ENCODE assay signal across 8 cellular contexts in the genomic region with DNA sequence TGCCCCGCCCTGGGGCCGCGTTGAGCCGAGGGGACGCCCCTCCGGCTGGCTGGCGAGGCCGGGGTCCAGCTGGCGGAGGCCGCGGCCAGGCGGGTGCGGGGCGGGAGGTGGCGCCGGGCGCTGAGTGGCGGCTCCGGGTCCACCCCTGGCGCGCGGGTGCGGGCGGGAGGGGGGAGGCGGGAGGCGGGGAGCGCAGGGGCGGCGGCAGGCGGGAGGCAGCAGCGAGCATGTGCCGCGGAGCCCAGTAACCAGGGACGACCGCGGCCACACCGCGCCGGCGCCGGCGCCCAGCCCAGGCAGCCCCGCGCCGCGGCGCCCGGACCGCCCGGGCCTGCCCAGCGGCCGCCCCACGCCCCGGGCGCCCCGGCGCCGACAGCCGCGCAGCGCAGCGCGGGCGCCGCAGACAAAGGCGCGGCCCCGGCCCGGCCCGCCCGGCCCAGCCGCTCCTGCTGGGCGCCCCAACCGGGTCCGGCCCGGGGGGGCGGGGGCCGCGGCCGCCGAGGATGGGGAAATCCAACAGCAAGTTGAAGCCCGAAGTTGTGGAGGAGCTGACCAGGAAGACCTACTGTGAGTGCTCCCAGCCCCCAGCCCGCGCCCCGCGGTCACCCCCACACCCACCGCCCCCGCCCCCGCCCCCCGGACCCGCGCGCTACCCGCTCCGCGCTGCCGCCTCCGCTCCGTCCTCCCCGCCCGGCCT. TPM values are rescaled to one million over a fixed set of nuclear protein-coding genes. Genes with fewer than 3 reads are reported as not detected.
DNase-seq lines count a peak whose midpoint lies in the region; ATAC-seq and TF ChIP-seq lines count a peak whose summit lies in the region.

A gene (plus strand): TSS at position 244 of the 697 bp plus-strand sequence. CDS start 260 bp downstream, at position 504.

- no peaks in the 10 kb centered on the region for H3K36me3 Mint-ChIP-seq in activated naive CD4-positive, alpha-beta T cell treated with anti-CD3 and anti-CD28 coated beads, Interleukin-2, amount 50 U/mL, for 72 hours

- H3K9me3 Mint-ChIP-seq in activated naive CD4-positive, alpha-beta T cell treated with anti-CD3 and anti-CD28 coated beads, Interleukin-2, amount 50 U/mL, for 72 hours, result no peaks in the 10 kb centered on the region

- H3K36me3 ChIP-seq in neuron (ENCODE audit: insufficient read depth, low read length) (no peaks in the 10 kb centered on the region), suprapubic skin (peaks cover 9% of the 10 kb centered on the region)

- no peak within 1 kb of the TSS for H3K27ac Mint-ChIP-seq in activated naive CD4-positive, alpha-beta T cell treated with anti-CD3 and anti-CD28 coated beads, Interleukin-2, amount 50 U/mL, for 72 hours

- TF ChIP-seq EP300 in suprapubic skin (IDR thresholded peaks at IDR 0.05), result no peak

- no peak for TF ChIP-seq POLR2A in suprapubic skin (IDR thresholded peaks at IDR 0.05)

- DNase-seq in SIG-M5 treated with dmso at 0.1 percent for 504 hours (lab: John Stamatoyannopoulos, UW; ENCODE audit: unreplicated experiment) (peak; percentile 34), SIG-M5 (lab: John Stamatoyannopoulos, UW) (no peak), RKO (ENCODE audit: low spot score) (peak; percentile 86), glomerular endothelial cell (ENCODE audit: extremely low read depth, low read depth, low spot score) (no peak), suprapubic skin (ENCODE audit: low spot score in 2 of 2) (no peak)
- DNase-seq in activated naive CD4-positive, alpha-beta T cell treated with anti-CD3 and anti-CD28 coated beads, Interleukin-2, amount 50 U/mL, for 72 hours (ENCODE audit: low spot score in 2 of 2), result peak in 1 of 2 donors; percentile 41

- H2AFZ ChIP-seq in neuron (ENCODE audit: low read depth, low read length), result peak within 1 kb of the TSS; percentile 80

- H3K27ac ChIP-seq in suprapubic skin, result peak within 1 kb of the TSS; percentile 75

- H3K9me3 ChIP-seq in neuron (ENCODE audit: low read length), result no peaks in the 10 kb centered on the region
- H3K9me3 ChIP-seq in suprapubic skin, result no peaks in the 10 kb centered on the region

- no peaks in the 10 kb centered on the region for H3K27me3 ChIP-seq in neuron (ENCODE audit: insufficient read depth, low read length)
- no peaks in the 10 kb centered on the region for H3K27me3 ChIP-seq in suprapubic skin

- ATAC-seq in activated naive CD4-positive, alpha-beta T cell treated with anti-CD3 and anti-CD28 coated beads, Interleukin-2, amount 50 U/mL, for 72 hours, result peak; percentile 77 to 80
- ATAC-seq in HG03439 (IDR thresholded peaks at IDR 0.05; ENCODE audit: unreplicated experiment), result no peak

- peaks cover 16% of the 10 kb centered on the region for H3K4me1 ChIP-seq in neuron (ENCODE audit: insufficient read depth, low read length)
- H3K4me1 ChIP-seq in suprapubic skin, result peaks cover 21% of the 10 kb centered on the region

- H3K4me3 ChIP-seq in neuron (ENCODE audit: low read length) (peak within 1 kb of the TSS; percentile 54), suprapubic skin (peak within 1 kb of the TSS; percentile 69)

- TF ChIP-seq CTCF in suprapubic skin (IDR thresholded peaks at IDR 0.05), result no peak

- WGBS in suprapubic skin, result no CpG with 5 or more reads among the region's 101 CpGs

RNA-seq across cellular contexts. Expression of the gene that starts here (rescaled TPM):
- total RNA-seq in activated naive CD4-positive, alpha-beta T cell treated with anti-CD3 and anti-CD28 coated beads, Interleukin-2, amount 50 U/mL, for 72 hours, result 10 to 100 TPM; 13.5 to 14.0 TPM
- 39.5 and 42.1 TPM in 2 replicates for total RNA-seq in glomerular endothelial cell
- 10 to 100 TPM; 11.6 to 32.5 (median 24.3) TPM for total RNA-seq in suprapubic skin

Comparison
In these comparisons a context has a peak if more than half of its experiments do, and no peak if none do; other contexts are left out.
1. DNase-seq: peak in SIG-M5 treated with dmso at 0.1 percent for 504 hours (single experiment) and RKO (single experiment); none in SIG-M5 (single experiment), glomerular endothelial cell (single experiment) and suprapubic skin (0 of 2).